Comparison of ENCODE assay signal across 17 cellular contexts in genomic region chr2:71879509-71880184, GRCh38.
DNase-seq lines count a peak whose midpoint lies in the region; TF ChIP-seq lines count a peak whose summit lies in the region.
"Had no signal": no experiment of that assay in that cellular context is flagged by ENCODE, and none has a peak within 500 bp of the region (broad histone marks: within the 10 kb centered on the region; RNA-seq: fewer than 3 reads in every experiment).

No MANE protein-coding gene starts in this region.

- no peaks in the 10 kb centered on the region for H3K9me3 ChIP-seq in HEK293 (ENCODE audit: control insufficient read depth, insufficient read depth, low read depth, low read length)
- no peaks in the 10 kb centered on the region for H3K9me3 ChIP-seq in endodermal cell (ENCODE audit: control insufficient read depth, low read length)
- H3K9me3 ChIP-seq: BLaER1, Peyer's patch had no signal

- H3K4me1 Mint-ChIP-seq in endodermal cell, result peaks cover 5% of the 10 kb centered on the region

- peaks cover 7% of the 10 kb centered on the region for H3K27me3 ChIP-seq in endodermal cell (ENCODE audit: control insufficient read depth, insufficient read depth, low read length, poor library complexity, severe bottlenecking)
- H3K27me3 ChIP-seq: BLaER1, Peyer's patch had no signal

- DNase-seq in DMS 273 (lab: John Stamatoyannopoulos, UW; ENCODE audit: unreplicated experiment) (peak; percentile 37), DMS 273 treated with DMSO at 0.1 percent for 48 hours (lab: John Stamatoyannopoulos, UW) (no peak), endodermal cell (peak; percentile 42), retina (peak; percentile 15), SK-N-DZ (ENCODE audit: low spot score) (no peak), NAMALWA (ENCODE audit: low spot score) (no peak), SIG-M5 treated with dmso at 0.1 percent for 504 hours (lab: John Stamatoyannopoulos, UW; ENCODE audit: unreplicated experiment) (no peak)
- DNase-seq: H9, NCI-H1105, NCI-H1694 treated with DMSO at 0.1 percent for 48 hours, NCI-H446, NCI-H774, SHP77 treated with DMSO at 0.1 percent for 48 hours had no signal

- no peak overlapping the region for H3K4me3 Mint-ChIP-seq in endodermal cell
- H3K4me3 Mint-ChIP-seq: H9 had no signal

- no peaks in the 10 kb centered on the region for H3K36me3 Mint-ChIP-seq in endodermal cell (ENCODE audit: low read depth)

- 74 to 88% methylated on average over 6 to 13 of the region's 13 CpGs for WGBS in endodermal cell (ENCODE audit: insufficient coverage in 1 of 2, insufficient read length in 1 of 2), 2 experiments

- no peak overlapping the region for H3K4me3 ChIP-seq in HEK293 (ENCODE audit: low read depth, low read length)
- no peak overlapping the region for H3K4me3 ChIP-seq in endodermal cell (ENCODE audit: low read length)
- H3K4me3 ChIP-seq: BLaER1, Peyer's patch had no signal

- CTCF ChIA-PET in HEK293 (lab: Yijun Ruan, JAX), result interaction anchor here (1.6 kb wide), 1 partner anchor 44 kb away, joined by 4 read pairs; no protein-coding TSS in a partner anchor

- no peak overlapping the region for H3K9ac ChIP-seq in endodermal cell (ENCODE audit: extremely low read depth, low read length, poor library complexity, severe bottlenecking)
- H3K9ac ChIP-seq: BLaER1 had no signal

- TF ChIP-seq CTCF in HEK293 (tag by site-specific recombination; IDR thresholded peaks at IDR 0.05) (no peak), endodermal cell (conservative IDR thresholded peaks at IDR 0.05) (no peak)

- H3K27me3 Mint-ChIP-seq in endodermal cell (ENCODE audit: insufficient read depth), result peaks cover 4% of the 10 kb centered on the region

- POLR2A ChIA-PET in HEK293 (lab: Yijun Ruan, JAX), result no interaction called here

- H3K27ac ChIP-seq in HEK293 (ENCODE audit: extremely low read depth, low read depth, low read length) (no peak overlapping the region), endodermal cell (ENCODE audit: low read depth, low read length) (no peak overlapping the region)
- H3K27ac ChIP-seq: 22Rv1, BLaER1, Peyer's patch had no signal

- H3K27ac Mint-ChIP-seq in endodermal cell, result no peak overlapping the region

- H3K4me1 ChIP-seq in HEK293 (ENCODE audit: control insufficient read depth, insufficient read depth, low read length), result peaks cover 2% of the 10 kb centered on the region; the same call in 1 of the 2 replicates
- no peaks in the 10 kb centered on the region for H3K4me1 ChIP-seq in endodermal cell (ENCODE audit: control insufficient read depth, insufficient read depth, low read length)
- H3K4me1 ChIP-seq: Peyer's patch had no signal

- H3K9me3 Mint-ChIP-seq in endodermal cell, result no peaks in the 10 kb centered on the region
- H3K9me3 Mint-ChIP-seq: H9 had no signal

- H3K36me3 ChIP-seq in HEK293 (ENCODE audit: control insufficient read depth in 2 of 2, insufficient read depth in 1 of 2, low read length in 2 of 2), result no peaks in the 10 kb centered on the region
- H3K36me3 ChIP-seq in endodermal cell (ENCODE audit: control insufficient read depth, insufficient read depth, low read length), result no peaks in the 10 kb centered on the region
- H3K36me3 ChIP-seq: BLaER1, Peyer's patch had no signal

TF ChIP-seq in HEK293, 187 proteins besides CTCF, POLR2A, EP300 and RAD21:
- TF ChIP-seq GFI1B (tag by site-specific recombination; IDR thresholded peaks at IDR 0.05) (no peak), ZNF639 (tag by site-specific recombination; IDR thresholded peaks at IDR 0.05) (no peak), ZNF2 (tag by site-specific recombination; IDR thresholded peaks at IDR 0.05) (no peak), ZIC2 (tag by site-specific recombination; IDR thresholded peaks at IDR 0.05) (peak; percentile 89)

Comparison
In these comparisons a context has a peak if more than half of its experiments do, and no peak if none do; other contexts are left out.
1. DNase-seq: peak in DMS 273 (single experiment), endodermal cell (single experiment) and retina (single experiment); none in DMS 273 treated with DMSO at 0.1 percent for 48 hours (single experiment), SK-N-DZ (single experiment), NAMALWA (single experiment) and SIG-M5 treated with dmso at 0.1 percent for 504 hours (single experiment).